Comparison of ENCODE assay signal across 1 cellular context in the genomic region with DNA sequence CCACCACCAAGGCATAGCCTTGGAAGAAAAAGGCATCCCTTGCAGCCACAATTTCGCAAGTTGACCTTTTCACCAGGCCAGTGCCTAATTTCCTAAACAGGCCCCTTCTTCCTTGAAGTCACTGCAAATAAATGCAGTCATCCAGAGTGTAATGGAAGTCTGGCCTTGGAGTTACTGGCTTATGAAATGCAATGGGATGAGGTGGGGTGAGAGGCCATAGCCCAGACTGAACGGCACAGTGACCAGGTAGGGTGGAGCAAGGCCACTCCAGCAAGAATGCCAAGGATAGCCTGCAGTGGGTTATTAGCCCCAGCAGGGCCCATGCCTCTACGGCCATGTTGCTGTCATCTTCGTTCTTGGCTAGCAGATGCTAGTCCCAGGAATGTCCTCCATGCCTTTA.
TF ChIP-seq lines count a peak whose summit lies in the region.

No MANE protein-coding gene starts in this region.

TF ChIP-seq in GM23338, 12 proteins besides CTCF, POLR2A, EP300 and RAD21:
- no peak for TF ChIP-seq STAT1 (IDR thresholded peaks at IDR 0.05; ENCODE audit: unreplicated experiment)
